Comparison of ENCODE assay signal across 9 cellular contexts in genomic region chr17:2282297-2282873, GRCh38. TPM values are rescaled to one million over a fixed set of nuclear protein-coding genes. Genes with fewer than 3 reads are reported as not detected.
DNase-seq lines count a peak whose midpoint lies in the region; ATAC-seq and TF ChIP-seq lines count a peak whose summit lies in the region.
"Had no signal": no experiment of that assay in that cellular context is flagged by ENCODE, and none has a peak within 500 bp of the region (broad histone marks: within the 10 kb centered on the region; RNA-seq: fewer than 3 reads in every experiment).

No MANE protein-coding gene starts in this region.

- peaks cover 65% of the 10 kb centered on the region; the same call in 1 of the 2 replicates for H3K36me3 ChIP-seq in Loucy (ENCODE audit: insufficient read depth, low read length)

- H3F3A ChIP-seq in Loucy (ENCODE audit: low read depth) = no peaks in the 10 kb centered on the region

- ATAC-seq in T-cell (replicated peaks in 1 of 4) = peak in 2 of 4 experiments; percentile 48 to 54

- H3K9me3 Mint-ChIP-seq in T-cell = no peaks in the 10 kb centered on the region
- H3K9me3 Mint-ChIP-seq: dendritic cell treated with granulocyte-macrophage colony-stimulating factor and Interleukin-4, amounts not matched to agents 40 ng/mL and 50 ng/mL, for 4 days had no signal

- CTCF ChIA-PET in T-cell (lab: Charles Lee) = interaction anchor here (0.6 to 2.9 kb wide), 7 partner anchors 15 to 228 kb away, joined by 3 to 32 read pairs (median 4); partner anchors contain the start of gene HIC1 (in 1 of the 2)

- DNase-seq in NCI-H510A treated with DMSO at 0.1 percent for 48 hours (lab: John Stamatoyannopoulos, UW) (peak; percentile 15), NCI-H510A (lab: John Stamatoyannopoulos, UW) (no peak), T-cell (no peak), epithelial cell of prostate (ENCODE audit: low read depth, low spot score) (no peak), myocyte (ENCODE audit: low read depth) (peak; percentile 80), OCI-M2 (lab: John Stamatoyannopoulos, UW; ENCODE audit: unreplicated experiment) (no peak)
- no peak for DNase-seq in effector CD8-positive, alpha-beta T cell (lab: John Stamatoyannopoulos, UW)

- H3K4me3 Mint-ChIP-seq in T-cell = no peak overlapping the region
- H3K4me3 Mint-ChIP-seq: dendritic cell treated with granulocyte-macrophage colony-stimulating factor and Interleukin-4, amounts not matched to agents 40 ng/mL and 50 ng/mL, for 4 days had no signal

- peak; percentile 77 for TF ChIP-seq CTCF in Loucy (conservative IDR thresholded peaks at IDR 0.05; ENCODE audit: low read length)

- peak overlapping the region; percentile 55 for H3K27ac ChIP-seq in epithelial cell of prostate

- POLR2A ChIA-PET in T-cell (lab: Charles Lee) = no interaction called here

- no peaks in the 10 kb centered on the region for H3K27me3 ChIP-seq in Loucy (ENCODE audit: insufficient read depth, low read length, poor library complexity, severe bottlenecking)

- H3K79me2 ChIP-seq in Loucy (ENCODE audit: insufficient read depth, low read length) = peaks cover 2% of the 10 kb centered on the region; the same call in 1 of the 2 replicates

- H3K9me3 ChIP-seq in Loucy (ENCODE audit: insufficient read depth, low read depth, low read length) = no peaks in the 10 kb centered on the region

- no peaks in the 10 kb centered on the region for H3K9me2 ChIP-seq in Loucy (replicated peaks; ENCODE audit: low read depth, low read length)

- peak overlapping the region; percentile 34 to 44 for H3K27ac Mint-ChIP-seq in T-cell
- H3K27ac Mint-ChIP-seq: dendritic cell treated with granulocyte-macrophage colony-stimulating factor and Interleukin-4, amounts not matched to agents 40 ng/mL and 50 ng/mL, for 4 days had no signal

- peaks cover 20% of the 10 kb centered on the region for H3K4me1 ChIP-seq in Loucy (ENCODE audit: insufficient read depth, low read length, poor library complexity, severe bottlenecking)

- H3K4me1 Mint-ChIP-seq in T-cell = peaks cover 26 to 32% (median 30%) of the 10 kb centered on the region in 3 donors

- H3K27me3 Mint-ChIP-seq in T-cell = no peaks in the 10 kb centered on the region
- H3K27me3 Mint-ChIP-seq: dendritic cell treated with granulocyte-macrophage colony-stimulating factor and Interleukin-4, amounts not matched to agents 40 ng/mL and 50 ng/mL, for 4 days had no signal

- no peak overlapping the region for H3K9ac ChIP-seq in Loucy (ENCODE audit: low read depth, low read length, poor library complexity, severe bottlenecking)

- peaks cover 57% of the 10 kb centered on the region for H3K36me3 Mint-ChIP-seq in T-cell

- H3K4me2 ChIP-seq in Loucy (ENCODE audit: low read depth, low read length, poor library complexity, severe bottlenecking) = no peak overlapping the region

- H4K20me1 ChIP-seq in Loucy (ENCODE audit: insufficient read depth, low read length, poor library complexity, severe bottlenecking) = no peaks in the 10 kb centered on the region

- no peak overlapping the region for H3K4me3 ChIP-seq in Loucy (ENCODE audit: low read length, poor library complexity, severe bottlenecking)

- H2AFZ ChIP-seq in Loucy (ENCODE audit: low read length) = no peak overlapping the region

RNA-seq across cellular contexts. Expression of gene SMG6, which starts 21.2 kb away (rescaled TPM):
- total RNA-seq in T-cell (10 to 100 TPM; 42.7 to 55.4 (median 45.9) TPM), myocyte (22.9 and 25.2 TPM in 2 replicates)
- 35.3 TPM for polyA plus RNA-seq in myocyte (2012)

RNA-seq across cellular contexts. Expression of gene SRR, which starts 21.4 kb away (rescaled TPM):
- total RNA-seq in T-cell = 1 to 10 TPM; 3.5 to 8.8 (median 5.2) TPM
- 30.7 and 38.0 TPM in 2 replicates for total RNA-seq in myocyte
- polyA plus RNA-seq in myocyte (2012) = 35.0 TPM

RNA-seq across cellular contexts. Expression of gene TSR1, which starts 53.9 kb away (rescaled TPM):
- total RNA-seq in T-cell (10 to 100 TPM; 27.8 to 33.7 (median 28.8) TPM), myocyte (56.9 and 60.3 TPM in 2 replicates)
- polyA plus RNA-seq in myocyte (2012) = 21.4 TPM

RNA-seq across cellular contexts. Expression of gene SGSM2, which starts 54.9 kb away (rescaled TPM):
- 100 to 1,000 TPM; 124 to 172 (median 160) TPM for total RNA-seq in T-cell
- total RNA-seq in myocyte = 69.9 and 70.1 TPM in 2 replicates
- polyA plus RNA-seq in myocyte (2012) = 67.2 TPM

Comparison
In these comparisons a context has a peak if more than half of its experiments do, and no peak if none do; other contexts are left out.
1. DNase-seq: peak in NCI-H510A treated with DMSO at 0.1 percent for 48 hours (single experiment) and myocyte (single experiment); none in NCI-H510A (single experiment), T-cell (0 of 34), epithelial cell of prostate (single experiment), OCI-M2 (single experiment) and effector CD8-positive, alpha-beta T cell (single experiment).